22 cellular contexts compared by ENCODE assay signal in genomic region chr9:125462766-125463384, GRCh38.
DNase-seq lines count a peak whose midpoint lies in the region; ATAC-seq and TF ChIP-seq lines count a peak whose summit lies in the region.
"Had no signal": no experiment of that assay in that cellular context is flagged by ENCODE, and none has a peak within 500 bp of the region (broad histone marks: within the 10 kb centered on the region; RNA-seq: fewer than 3 reads in every experiment).

No MANE protein-coding gene starts in this region.

- no peak overlapping the region for H3K4me3 ChIP-seq in vagina
- H3K4me3 ChIP-seq in effector memory CD4-positive, alpha-beta T cell (ENCODE audit: insufficient read depth, low read depth, low read length, poor library complexity, severe bottlenecking) = no peak overlapping the region
- no peak overlapping the region for H3K4me3 ChIP-seq in CD8-positive, alpha-beta memory T cell (ENCODE audit: low read length)
- H3K4me3 ChIP-seq: coronary artery, smooth muscle cell, thyroid gland had no signal

- no peak for ATAC-seq in SK-N-SH treated with all-trans-retinoic acid at 6 μM for 48 hours
- ATAC-seq: esophagus mucosa had no signal

- H3K9me3 ChIP-seq in vagina = no peaks in the 10 kb centered on the region
- H3K9me3 ChIP-seq in effector memory CD4-positive, alpha-beta T cell (ENCODE audit: control insufficient read depth, low read length) = no peaks in the 10 kb centered on the region
- H3K9me3 ChIP-seq in CD8-positive, alpha-beta memory T cell (ENCODE audit: low read length) = no peaks in the 10 kb centered on the region
- H3K9me3 ChIP-seq: thyroid gland had no signal

- POLR2A ChIA-PET in CD8-positive, alpha-beta memory T cell (lab: Charles Lee) = interaction anchor here (0.7 kb wide), 1 partner anchor 211 kb away, joined by 3 read pairs; no protein-coding TSS in a partner anchor

- peaks cover 0 to 2% of the 10 kb centered on the region in 2 donors for H3K27me3 Mint-ChIP-seq in CD8-positive, alpha-beta memory T cell

- peak in 2 of 3 experiments; percentile 28 to 34 for DNase-seq in NCI-H1417 (lab: John Stamatoyannopoulos, UW)
- DNase-seq in NCI-H1417 treated with DMSO at 0.1 percent for 48 hours (lab: John Stamatoyannopoulos, UW) = no peak
- DNase-seq in iris pigment epithelial cell (ENCODE audit: low read depth) = peak; percentile 25
- DNase-seq in vagina (ENCODE audit: extremely low spot score in 2 of 2) = no peak
- no peak for DNase-seq in stimulated activated CD4-positive, alpha-beta T cell treated with anti-CD3 and anti-CD28 coated beads, Interleukin-2, amount 100 ng/mL, for 24 hours
- no peak for DNase-seq in effector memory CD4-positive, alpha-beta T cell
- DNase-seq in CD8-positive, alpha-beta memory T cell = no peak
- DNase-seq: activated CD4-positive, alpha-beta T cell treated with anti-CD3 and anti-CD28 coated beads for 48 hours; activated CD8-positive, alpha-beta memory T cell treated with anti-CD3 and anti-CD28 coated beads, Interleukin-2, amount 50 U/mL, for 48 hours; activated naive CD4-positive, alpha-beta T cell; islet precursor cell; NCI-H510A; OCI-M1; thyroid gland had no signal

- H3K9me3 Mint-ChIP-seq in CD8-positive, alpha-beta memory T cell = peaks cover 0 to 11% (median 3%) of the 10 kb centered on the region in 5 donors

- no peaks in the 10 kb centered on the region for H3K4me1 Mint-ChIP-seq in CD8-positive, alpha-beta memory T cell

- peak overlapping the region; percentile 56 for H3K27ac ChIP-seq in vagina
- H3K27ac ChIP-seq in effector memory CD4-positive, alpha-beta T cell (ENCODE audit: insufficient read depth, low read length, poor library complexity, severe bottlenecking) = no peak overlapping the region
- no peak overlapping the region for H3K27ac ChIP-seq in CD8-positive, alpha-beta memory T cell (ENCODE audit: low read depth, low read length)
- H3K27ac ChIP-seq: 22Rv1, C4-2B, coronary artery, KMS-11, thyroid gland had no signal

- TF ChIP-seq POLR2A in vagina (IDR thresholded peaks at IDR 0.05) = no peak

- peaks cover 0 to 8% of the 10 kb centered on the region in 2 donors for H3K36me3 ChIP-seq in vagina
- H3K36me3 ChIP-seq in effector memory CD4-positive, alpha-beta T cell (ENCODE audit: control insufficient read depth, insufficient read depth, low read length) = peaks cover 16% of the 10 kb centered on the region
- no peaks in the 10 kb centered on the region for H3K36me3 ChIP-seq in CD8-positive, alpha-beta memory T cell (ENCODE audit: insufficient read depth, low read length)
- H3K36me3 ChIP-seq: thyroid gland had no signal

- peaks cover 11 to 49% (median 18%) of the 10 kb centered on the region in 3 donors for H3K36me3 Mint-ChIP-seq in CD8-positive, alpha-beta memory T cell

- intact Hi-C loops in vagina (cut with DNase I) = no loop called here

- H3K27me3 ChIP-seq in vagina = no peaks in the 10 kb centered on the region
- H3K27me3 ChIP-seq in effector memory CD4-positive, alpha-beta T cell (replicated peaks; ENCODE audit: control insufficient read depth, insufficient read depth, low read length, poor library complexity, severe bottlenecking) = no peaks in the 10 kb centered on the region
- H3K27me3 ChIP-seq in CD8-positive, alpha-beta memory T cell (ENCODE audit: insufficient read depth, low read length, poor library complexity, severe bottlenecking) = no peaks in the 10 kb centered on the region
- H3K27me3 ChIP-seq: thyroid gland had no signal

- CTCF ChIA-PET in CD8-positive, alpha-beta memory T cell (lab: Charles Lee) = interaction anchor here (0.9 kb wide), 1 partner anchor 12 kb away, joined by 3 read pairs; no protein-coding TSS in a partner anchor

- H3K4me1 ChIP-seq in vagina = peaks cover 33% of the 10 kb centered on the region
- H3K4me1 ChIP-seq in effector memory CD4-positive, alpha-beta T cell (ENCODE audit: control insufficient read depth, insufficient read depth, low read length, poor library complexity, severe bottlenecking) = no peaks in the 10 kb centered on the region
- no peaks in the 10 kb centered on the region for H3K4me1 ChIP-seq in CD8-positive, alpha-beta memory T cell (ENCODE audit: insufficient read depth, low read length)

- H3K27ac Mint-ChIP-seq in CD8-positive, alpha-beta memory T cell = no peak overlapping the region

- H3K4me3 Mint-ChIP-seq in CD8-positive, alpha-beta memory T cell = no peak overlapping the region
- H3K4me3 Mint-ChIP-seq: mesothelial cell of epicardium had no signal

- TF ChIP-seq CTCF in vagina (IDR thresholded peaks at IDR 0.05) = no peak

TF ChIP-seq in SK-N-SH treated with all-trans-retinoic acid at 6 μM for 48 hours, 23 proteins besides CTCF, POLR2A, EP300 and RAD21:
- TF ChIP-seq CREB5 (CRISPR knock-in tag; IDR thresholded peaks at IDR 0.05; ENCODE audit: low read depth) = no peak
- TF ChIP-seq PPARA (CRISPR knock-in tag; IDR thresholded peaks at IDR 0.05; ENCODE audit: borderline replicate concordance) = no peak
- 0 out of 2 replicates have a peak, but pooled peaks have one; percentile 2 for TF ChIP-seq ZC3H10 (CRISPR knock-in tag; IDR thresholded peaks at IDR 0.05)

Comparison
In these comparisons a context has a peak if more than half of its experiments do, and no peak if none do; other contexts are left out.
1. DNase-seq: peak in NCI-H1417 (2 of 3) and iris pigment epithelial cell (single experiment); none in NCI-H1417 treated with DMSO at 0.1 percent for 48 hours (single experiment), vagina (0 of 2), stimulated activated CD4-positive, alpha-beta T cell treated with anti-CD3 and anti-CD28 coated beads, Interleukin-2, amount 100 ng/mL, for 24 hours (0 of 2), effector memory CD4-positive, alpha-beta T cell (0 of 3) and CD8-positive, alpha-beta memory T cell (0 of 5).